In genomic region chr3:188349963-188350332, GRCh38 we compare ENCODE assay signal across 19 cellular contexts.
A peak's percentile ranks its signal among the peaks of the same experiment; 100 is the strongest.
DNase-seq lines count a peak whose midpoint lies in the region; ATAC-seq and TF ChIP-seq lines count a peak whose summit lies in the region.
"Had no signal": no experiment of that assay in that cellular context is flagged by ENCODE, and none has a peak within 500 bp of the region (broad histone marks: within the 10 kb centered on the region; RNA-seq: fewer than 3 reads in every experiment).

No MANE protein-coding gene starts in this region.

- no peaks in the 10 kb centered on the region for H3K79me1 ChIP-seq in H9 (ENCODE audit: insufficient read depth, low read depth, low read length, poor library complexity, severe bottlenecking)

- no peak overlapping the region for H2BK12ac ChIP-seq in H9 (ENCODE audit: insufficient read length, low read depth, low read length)

- CTCF ChIA-PET in MCF 10A (lab: Yijun Ruan, JAX) = interaction anchor here (0.6 to 2.1 kb wide), 8 partner anchors 15 to 671 kb away, joined by 3 to 12 read pairs (median 4); no protein-coding TSS in a partner anchor
- CTCF ChIA-PET in activated naive CD4-positive, alpha-beta T cell treated with anti-CD3 and anti-CD28 coated beads for 36 hours (lab: Charles Lee) = interaction anchor here (0.6 kb wide), 1 partner anchor 11 kb away, joined by 3 read pairs; no protein-coding TSS in a partner anchor

- no peak overlapping the region for H3K4me2 ChIP-seq in H9 (ENCODE audit: insufficient read depth, insufficient read length, low read length)
- H3K4me2 ChIP-seq: BLaER1, neural progenitor cell had no signal

- DNase-seq in H9 = no peak
- DNase-seq in MCF 10A (ENCODE audit: unreplicated experiment) = peak; percentile 25
- no peak for DNase-seq in lung (ENCODE audit: low spot score)
- DNase-seq in stomach = no peak
- DNase-seq in stimulated activated CD4-positive, alpha-beta T cell treated with anti-CD3 and anti-CD28 coated beads, Interleukin-2, amount 100 ng/mL, for 24 hours = no peak
- no peak for DNase-seq in activated naive CD4-positive, alpha-beta T cell treated with anti-CD3 and anti-CD28 coated beads for 36 hours
- DNase-seq in foreskin melanocyte = no peak
- DNase-seq: activated CD4-positive, alpha-beta T cell treated with anti-CD3 and anti-CD28 coated beads for 1 hour; activated CD8-positive, alpha-beta memory T cell treated with anti-CD3 and anti-CD28 coated beads, Interleukin-2, amount 10 ng/mL, durations not matched to agents 7 days and 5 days; activated gamma-delta T cell treated with Interleukin-2 at 50 U/mL for 16 hours; DMS53; NCI-H1105 treated with DMSO at 0.1 percent for 48 hours; NCI-H2227 treated with DMSO at 0.1 percent for 48 hours; NK-92 treated with Interleukin-12 subunit alpha and Interleukin-12 subunit beta, amount 100 ng/mL, for 24 hours; stimulated activated naive CD4-positive, alpha-beta T cell treated with Interleukin-2 at 50 U/mL for 16 hours had no signal

- no TSS peak for BruUV-seq in MCF 10A (replicated peaks; lab: Mats Ljungman, UMichigan)

- H3K27me3 ChIP-seq in H9 (ENCODE audit: insufficient read depth, low read length) (no peaks in the 10 kb centered on the region), lung (ENCODE audit: control insufficient read depth, insufficient read depth) (no peaks in the 10 kb centered on the region), stomach (no peaks in the 10 kb centered on the region)
- H3K27me3 ChIP-seq: BLaER1, neural progenitor cell had no signal

- WGBS in H9 (ENCODE audit: extremely low coverage, insufficient read length, low lambda C conversion rate) = no CpG with 5 or more reads among the region's 4 CpGs
- 49 to 63% methylated on average over 4 of the region's 4 CpGs for WGBS in lung, 2 donors
- 35 to 44% (median 39%) methylated on average over 4 of the region's 4 CpGs for WGBS in stomach, 5 donors

- H2BK5ac ChIP-seq in H9 (ENCODE audit: insufficient read length, low read length) = no peak overlapping the region

- no peaks in the 10 kb centered on the region for H3K36me3 ChIP-seq in lung (ENCODE audit: control insufficient read depth in 2 of 2, insufficient read depth in 2 of 2, low read length in 2 of 2)
- peaks cover 0 to 5% (median 0%) of the 10 kb centered on the region in 4 donors for H3K36me3 ChIP-seq in stomach
- H3K36me3 ChIP-seq: BLaER1, neural progenitor cell had no signal

- H2AFZ ChIP-seq in H9 (ENCODE audit: low read length) = no peak overlapping the region
- H2AFZ ChIP-seq: neural progenitor cell had no signal

- no peaks in the 10 kb centered on the region for H3K4me1 ChIP-seq in H9 (ENCODE audit: insufficient read depth, low read length)
- H3K4me1 ChIP-seq in lung (ENCODE audit: control insufficient read depth in 2 of 2, insufficient read depth in 2 of 2, low read length in 2 of 2) = peaks cover 6 to 34% of the 10 kb centered on the region in 2 donors
- peaks cover 25 to 53% (median 39%) of the 10 kb centered on the region in 4 donors for H3K4me1 ChIP-seq in stomach
- H3K4me1 ChIP-seq: neural progenitor cell had no signal

- no peak overlapping the region for H3K9ac ChIP-seq in H9 (ENCODE audit: extremely low read depth, insufficient read length, low read length)
- H3K9ac ChIP-seq: BLaER1, neural progenitor cell had no signal

- no peak overlapping the region for H4K8ac ChIP-seq in H9 (replicated peaks; ENCODE audit: insufficient read length, low read depth, low read length)

- no peak overlapping the region for H2AK5ac ChIP-seq in H9 (ENCODE audit: insufficient read length, low read length)

- no peak for TF ChIP-seq EP300 in stomach (IDR thresholded peaks at IDR 0.05)

- TF ChIP-seq CTCF in H9 (conservative IDR thresholded peaks at IDR 0.05) = no peak
- TF ChIP-seq CTCF in MCF 10A (IDR thresholded peaks at IDR 0.05; ENCODE audit: unreplicated experiment) = no peak
- TF ChIP-seq CTCF in lung (IDR thresholded peaks at IDR 0.05; ENCODE audit: control extremely low read depth, extremely low read depth) = no peak
- TF ChIP-seq CTCF in stomach (IDR thresholded peaks at IDR 0.05) = no peak

- H3K56ac ChIP-seq in H9 (ENCODE audit: insufficient read length, low read depth, low read length) = no peak overlapping the region

- no peak overlapping the region for H2BK120ac ChIP-seq in H9 (ENCODE audit: low read depth, low read length, poor library complexity, severe bottlenecking)

- no peak overlapping the region for H3T11ph ChIP-seq in H9 (ENCODE audit: low read length)

- no peak for ATAC-seq in lung (ENCODE audit: insufficient read depth, low FRiP score)
- ATAC-seq: activated CD8-positive, alpha-beta memory T cell treated with anti-CD3 and anti-CD28 coated beads, Interleukin-2, amount 10 ng/mL, durations not matched to agents 7 days and 5 days had no signal

- no peaks in the 10 kb centered on the region for H3K23me2 ChIP-seq in H9 (ENCODE audit: insufficient read length, low read depth, low read length, poor library complexity, severe bottlenecking)

- H3K4me1 Mint-ChIP-seq in H9 (peaks cover 3 to 10% of the 10 kb centered on the region in 2 experiments), MCF 10A (ENCODE audit: insufficient read depth, unreplicated experiment) (peaks cover 29% of the 10 kb centered on the region)
- peaks cover 8% of the 10 kb centered on the region for H3K4me1 Mint-ChIP-seq in activated naive CD4-positive, alpha-beta T cell treated with anti-CD3 and anti-CD28 coated beads for 36 hours (ENCODE audit: low read depth)
- H3K4me1 Mint-ChIP-seq: activated CD8-positive, alpha-beta memory T cell treated with anti-CD3 and anti-CD28 coated beads, Interleukin-2, amount 10 ng/mL, durations not matched to agents 7 days and 5 days had no signal

- H3K27ac ChIP-seq in H9 (ENCODE audit: insufficient read length, low read depth, low read length) (no peak overlapping the region), lung (ENCODE audit: low read depth in 1 of 2, low read length in 1 of 2) (peak overlapping the region; percentile 26 to 87), stomach (peak overlapping the region in 4 of 5 donors; percentile 56 to 74 (median 68))
- H3K27ac ChIP-seq: BLaER1, neural progenitor cell had no signal

- H3K18ac ChIP-seq in H9 (ENCODE audit: insufficient read length, low read depth, low read length) = no peak overlapping the region

- H3K14ac ChIP-seq in H9 (ENCODE audit: insufficient read depth, low read length) = no peak overlapping the region

- H3K27ac Mint-ChIP-seq in H9 = peak overlapping the region in 2 of 3 experiments; percentile 56 to 65; a peak in 3 of 7 replicates
- H3K27ac Mint-ChIP-seq in MCF 10A (ENCODE audit: low read depth, unreplicated experiment) = peak overlapping the region; percentile 63
- no peak overlapping the region for H3K27ac Mint-ChIP-seq in activated naive CD4-positive, alpha-beta T cell treated with anti-CD3 and anti-CD28 coated beads for 36 hours
- H3K27ac Mint-ChIP-seq: activated CD8-positive, alpha-beta memory T cell treated with anti-CD3 and anti-CD28 coated beads, Interleukin-2, amount 10 ng/mL, durations not matched to agents 7 days and 5 days; memory B cell; neural progenitor cell; T-helper 2 cell treated with Interferon-gamma antibody and Interleukin-4, amounts not matched to agents 5 μg/mL and 100 μg/mL, for 36 hours had no signal

- H2BK20ac ChIP-seq in H9 (ENCODE audit: low read depth, low read length, poor library complexity, severe bottlenecking) = no peak overlapping the region

- no peak overlapping the region for H4K5ac ChIP-seq in H9 (ENCODE audit: insufficient read length, low read depth, low read length)

- H3K4me3 ChIP-seq in lung (no peak overlapping the region), stomach (no peak overlapping the region)
- H3K4me3 ChIP-seq: BLaER1, neural progenitor cell had no signal

- no peak overlapping the region for H2BK15ac ChIP-seq in H9 (ENCODE audit: low read depth, low read length)

- H3K4me3 Mint-ChIP-seq in H9 = no peak overlapping the region
- H3K4me3 Mint-ChIP-seq in MCF 10A (ENCODE audit: unreplicated experiment) = no peak overlapping the region
- no peak overlapping the region for H3K4me3 Mint-ChIP-seq in activated naive CD4-positive, alpha-beta T cell treated with anti-CD3 and anti-CD28 coated beads for 36 hours
- H3K4me3 Mint-ChIP-seq: activated CD8-positive, alpha-beta memory T cell treated with anti-CD3 and anti-CD28 coated beads, Interleukin-2, amount 10 ng/mL, durations not matched to agents 7 days and 5 days; memory B cell; neural progenitor cell; T-helper 2 cell treated with Interferon-gamma antibody and Interleukin-4, amounts not matched to agents 5 μg/mL and 100 μg/mL, for 36 hours had no signal

- H3K9me3 Mint-ChIP-seq in H9 = no peaks in the 10 kb centered on the region
- no peaks in the 10 kb centered on the region for H3K9me3 Mint-ChIP-seq in MCF 10A (ENCODE audit: unreplicated experiment)
- H3K9me3 Mint-ChIP-seq in activated naive CD4-positive, alpha-beta T cell treated with anti-CD3 and anti-CD28 coated beads for 36 hours = no peaks in the 10 kb centered on the region
- H3K9me3 Mint-ChIP-seq: memory B cell; neural progenitor cell; T-helper 2 cell treated with Interferon-gamma antibody and Interleukin-4, amounts not matched to agents 5 μg/mL and 100 μg/mL, for 36 hours had no signal

- H3K27me3 Mint-ChIP-seq in H9 (ENCODE audit: low read depth) = no peaks in the 10 kb centered on the region
- no peaks in the 10 kb centered on the region for H3K27me3 Mint-ChIP-seq in MCF 10A (ENCODE audit: insufficient read depth, unreplicated experiment)
- no peaks in the 10 kb centered on the region for H3K27me3 Mint-ChIP-seq in activated naive CD4-positive, alpha-beta T cell treated with anti-CD3 and anti-CD28 coated beads for 36 hours (ENCODE audit: low read depth)
- H3K27me3 Mint-ChIP-seq: memory B cell had no signal

- no peaks in the 10 kb centered on the region for H3K79me2 ChIP-seq in H9 (ENCODE audit: insufficient read depth, low read length)

- no peak for TF ChIP-seq POLR2A in stomach (IDR thresholded peaks at IDR 0.05)

- intact Hi-C loops in MCF 10A (cut with micrococcal nuclease) = loop anchor here (1.0 kb wide), 1 partner anchor 605 kb away; the partner anchor contains the start of gene BCL6
- intact Hi-C loops in stomach (cut with DNase I; ENCODE audit: low total_unique reads) = no loop called here
- intact Hi-C loops in activated naive CD4-positive, alpha-beta T cell treated with anti-CD3 and anti-CD28 coated beads for 36 hours (cut with micrococcal nuclease) = no loop called here

- H4K91ac ChIP-seq in H9 (ENCODE audit: insufficient read length, low read depth, low read length) = no peak overlapping the region

- no peaks in the 10 kb centered on the region for H3K36me3 Mint-ChIP-seq in H9 (ENCODE audit: insufficient read depth in 1 of 3, low read depth in 3 of 3)
- no peaks in the 10 kb centered on the region for H3K36me3 Mint-ChIP-seq in MCF 10A (ENCODE audit: insufficient read depth, unreplicated experiment)
- H3K36me3 Mint-ChIP-seq in activated naive CD4-positive, alpha-beta T cell treated with anti-CD3 and anti-CD28 coated beads for 36 hours (ENCODE audit: low read depth) = no peaks in the 10 kb centered on the region
- H3K36me3 Mint-ChIP-seq: neural progenitor cell had no signal

- POLR2A ChIA-PET in MCF 10A (lab: Yijun Ruan, JAX) = interaction anchor here (0.5 to 3.6 kb wide), 17 partner anchors 8 to 610 kb away, joined by 3 to 24 read pairs (median 4); partner anchors contain the start of gene BCL6

- H3K4ac ChIP-seq in H9 (ENCODE audit: low read depth, low read length) = no peak overlapping the region

- no peak overlapping the region for H3K23ac ChIP-seq in H9 (ENCODE audit: insufficient read length, low read depth, low read length)

- H3K9me3 ChIP-seq in H9 (ENCODE audit: control insufficient read depth, low read depth, low read length) = no peaks in the 10 kb centered on the region
- no peaks in the 10 kb centered on the region for H3K9me3 ChIP-seq in lung (ENCODE audit: control insufficient read depth in 2 of 2, insufficient read depth in 1 of 2, low read length in 1 of 2)
- no peaks in the 10 kb centered on the region for H3K9me3 ChIP-seq in stomach
- H3K9me3 ChIP-seq: BLaER1 had no signal

- no peaks in the 10 kb centered on the region for H4K20me1 ChIP-seq in H9 (ENCODE audit: control insufficient read depth, insufficient read depth, insufficient read length)
- H4K20me1 ChIP-seq: BLaER1 had no signal
